Comparison of ENCODE assay signal across 1 cellular context in the genomic region with DNA sequence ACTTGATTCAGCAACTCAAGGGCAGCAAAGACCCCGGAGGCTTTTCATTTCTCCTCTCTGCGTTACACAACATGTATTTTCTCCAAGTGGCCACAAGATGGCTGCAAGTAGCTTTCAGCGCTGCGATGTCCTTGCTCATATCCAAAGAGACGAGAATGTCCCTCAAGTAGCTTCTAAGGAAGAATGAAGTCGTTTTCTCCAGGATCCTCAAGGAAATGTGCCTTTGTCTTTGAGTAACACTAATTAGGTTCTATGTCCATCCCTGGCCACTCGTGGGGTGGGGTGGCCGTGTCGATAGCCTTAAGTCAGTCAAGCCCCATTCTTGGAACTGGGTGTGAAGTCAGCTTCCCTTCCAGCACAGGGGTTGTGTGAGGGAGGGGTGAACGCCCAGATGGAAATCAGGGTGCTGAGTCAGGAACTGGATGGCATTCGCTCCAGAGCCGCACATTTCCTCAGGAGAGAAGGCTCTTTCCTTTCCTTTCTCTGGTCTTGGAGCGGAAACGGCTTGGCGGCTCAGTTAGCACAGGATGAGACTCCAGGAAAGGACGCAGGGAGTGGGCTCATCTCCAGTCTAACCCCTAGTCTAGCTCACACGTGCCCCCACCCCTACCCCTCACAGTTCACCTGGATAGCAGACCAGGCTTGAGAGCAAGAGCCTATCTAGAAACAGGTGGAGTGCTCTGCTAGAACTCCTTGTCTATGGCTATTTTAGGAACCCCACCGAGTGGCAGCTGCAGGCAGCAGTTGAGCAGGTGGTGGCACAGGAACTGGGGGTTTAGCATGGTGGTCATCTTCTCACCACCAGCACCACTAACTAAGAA.
A peak's percentile ranks its signal among the peaks of the same experiment; 100 is the strongest.
TF ChIP-seq lines count a peak whose summit lies in the region.

No MANE protein-coding gene starts in this region.

TF ChIP-seq in GM23338, 12 proteins besides CTCF, POLR2A, EP300 and RAD21 (continued from another document):
- TF ChIP-seq, protein P1, sequence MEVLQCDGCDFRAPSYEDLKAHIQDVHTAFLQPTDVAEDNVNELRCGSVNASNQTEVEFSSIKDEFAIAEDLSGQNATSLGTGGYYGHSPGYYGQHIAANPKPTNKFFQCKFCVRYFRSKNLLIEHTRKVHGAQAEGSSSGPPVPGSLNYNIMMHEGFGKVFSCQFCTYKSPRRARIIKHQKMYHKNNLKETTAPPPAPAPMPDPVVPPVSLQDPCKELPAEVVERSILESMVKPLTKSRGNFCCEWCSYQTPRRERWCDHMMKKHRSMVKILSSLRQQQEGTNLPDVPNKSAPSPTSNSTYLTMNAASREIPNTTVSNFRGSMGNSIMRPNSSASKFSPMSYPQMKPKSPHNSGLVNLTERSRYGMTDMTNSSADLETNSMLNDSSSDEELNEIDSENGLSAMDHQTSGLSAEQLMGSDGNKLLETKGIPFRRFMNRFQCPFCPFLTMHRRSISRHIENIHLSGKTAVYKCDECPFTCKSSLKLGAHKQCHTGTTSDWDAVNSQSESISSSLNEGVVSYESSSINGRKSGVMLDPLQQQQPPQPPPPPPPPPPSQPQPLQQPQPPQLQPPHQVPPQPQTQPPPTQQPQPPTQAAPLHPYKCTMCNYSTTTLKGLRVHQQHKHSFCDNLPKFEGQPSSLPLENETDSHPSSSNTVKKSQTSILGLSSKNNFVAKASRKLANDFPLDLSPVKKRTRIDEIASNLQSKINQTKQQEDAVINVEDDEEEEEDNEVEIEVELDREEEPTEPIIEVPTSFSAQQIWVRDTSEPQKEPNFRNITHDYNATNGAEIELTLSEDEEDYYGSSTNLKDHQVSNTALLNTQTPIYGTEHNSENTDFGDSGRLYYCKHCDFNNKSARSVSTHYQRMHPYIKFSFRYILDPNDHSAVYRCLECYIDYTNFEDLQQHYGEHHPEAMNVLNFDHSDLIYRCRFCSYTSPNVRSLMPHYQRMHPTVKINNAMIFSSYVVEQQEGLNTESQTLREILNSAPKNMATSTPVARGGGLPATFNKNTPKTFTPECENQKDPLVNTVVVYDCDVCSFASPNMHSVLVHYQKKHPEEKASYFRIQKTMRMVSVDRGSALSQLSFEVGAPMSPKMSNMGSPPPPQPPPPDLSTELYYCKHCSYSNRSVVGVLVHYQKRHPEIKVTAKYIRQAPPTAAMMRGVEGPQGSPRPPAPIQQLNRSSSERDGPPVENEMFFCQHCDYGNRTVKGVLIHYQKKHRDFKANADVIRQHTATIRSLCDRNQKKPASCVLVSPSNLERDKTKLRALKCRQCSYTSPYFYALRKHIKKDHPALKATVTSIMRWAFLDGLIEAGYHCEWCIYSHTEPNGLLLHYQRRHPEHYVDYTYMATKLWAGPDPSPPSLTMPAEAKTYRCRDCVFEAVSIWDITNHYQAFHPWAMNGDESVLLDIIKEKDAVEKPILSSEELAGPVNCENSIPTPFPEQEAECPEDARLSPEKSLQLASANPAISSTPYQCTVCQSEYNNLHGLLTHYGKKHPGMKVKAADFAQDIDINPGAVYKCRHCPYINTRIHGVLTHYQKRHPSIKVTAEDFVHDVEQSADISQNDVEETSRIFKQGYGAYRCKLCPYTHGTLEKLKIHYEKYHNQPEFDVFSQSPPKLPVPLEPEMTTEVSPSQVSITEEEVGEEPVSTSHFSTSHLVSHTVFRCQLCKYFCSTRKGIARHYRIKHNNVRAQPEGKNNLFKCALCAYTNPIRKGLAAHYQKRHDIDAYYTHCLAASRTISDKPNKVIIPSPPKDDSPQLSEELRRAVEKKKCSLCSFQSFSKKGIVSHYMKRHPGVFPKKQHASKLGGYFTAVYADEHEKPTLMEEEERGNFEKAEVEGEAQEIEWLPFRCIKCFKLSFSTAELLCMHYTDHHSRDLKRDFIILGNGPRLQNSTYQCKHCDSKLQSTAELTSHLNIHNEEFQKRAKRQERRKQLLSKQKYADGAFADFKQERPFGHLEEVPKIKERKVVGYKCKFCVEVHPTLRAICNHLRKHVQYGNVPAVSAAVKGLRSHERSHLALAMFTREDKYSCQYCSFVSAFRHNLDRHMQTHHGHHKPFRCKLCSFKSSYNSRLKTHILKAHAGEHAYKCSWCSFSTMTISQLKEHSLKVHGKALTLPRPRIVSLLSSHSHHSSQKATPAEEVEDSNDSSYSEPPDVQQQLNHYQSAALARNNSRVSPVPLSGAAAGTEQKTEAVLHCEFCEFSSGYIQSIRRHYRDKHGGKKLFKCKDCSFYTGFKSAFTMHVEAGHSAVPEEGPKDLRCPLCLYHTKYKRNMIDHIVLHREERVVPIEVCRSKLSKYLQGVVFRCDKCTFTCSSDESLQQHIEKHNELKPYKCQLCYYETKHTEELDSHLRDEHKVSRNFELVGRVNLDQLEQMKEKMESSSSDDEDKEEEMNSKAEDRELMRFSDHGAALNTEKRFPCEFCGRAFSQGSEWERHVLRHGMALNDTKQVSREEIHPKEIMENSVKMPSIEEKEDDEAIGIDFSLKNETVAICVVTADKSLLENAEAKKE (CRISPR knock-in tag; IDR thresholded peaks at IDR 0.05), result peak; percentile 65; the same call in 1 of the 2 replicates
- TF ChIP-seq ZNF331 (CRISPR knock-in tag; IDR thresholded peaks at IDR 0.05; ENCODE audit: low read depth), result no peak
